7 cellular contexts compared by ENCODE assay signal in genomic region chr9:68560131-68560844, GRCh38. TPM values are rescaled to one million over a fixed set of nuclear protein-coding genes. Genes with fewer than 3 reads are reported as not detected.
A peak's percentile ranks its signal among the peaks of the same experiment; 100 is the strongest.
DNase-seq lines count a peak whose midpoint lies in the region; ATAC-seq and TF ChIP-seq lines count a peak whose summit lies in the region.

No MANE protein-coding gene starts in this region.

- H3K4me3 ChIP-seq in Loucy (ENCODE audit: low read length, poor library complexity, severe bottlenecking), result no peak overlapping the region
- H3K4me3 ChIP-seq in fibroblast of mammary gland (ENCODE audit: control insufficient read depth, low read depth, low read length), result no peak overlapping the region
- no peak overlapping the region for H3K4me3 ChIP-seq in upper lobe of right lung

- H3K27ac ChIP-seq in upper lobe of right lung, result no peak overlapping the region

- no peaks in the 10 kb centered on the region for H3K9me3 ChIP-seq in Loucy (ENCODE audit: insufficient read depth, low read depth, low read length)
- H3K9me3 ChIP-seq in upper lobe of right lung, result no peaks in the 10 kb centered on the region

- no peaks in the 10 kb centered on the region for H3K9me2 ChIP-seq in Loucy (replicated peaks; ENCODE audit: low read depth, low read length)

- CTCF ChIA-PET in activated CD8-positive, alpha-beta T cell treated with anti-CD3 and anti-CD28 coated beads for 36 hours (lab: Charles Lee), result interaction anchor here (0.7 to 1.7 kb wide), 13 partner anchors 8 to 278 kb away, joined by 3 to 8 read pairs (median 3); partner anchors contain the start of gene TMEM252

- DNase-seq in activated CD8-positive, alpha-beta T cell treated with anti-CD3 and anti-CD28 coated beads for 36 hours, result peak; percentile 65
- peak; percentile 70 for DNase-seq in fibroblast of mammary gland (ENCODE audit: low read depth)
- peak; percentile 20 for DNase-seq in neural crest cell (ENCODE audit: low read depth, low spot score)
- DNase-seq in upper lobe of right lung, result peak; percentile 76
- no peak for DNase-seq in NCI-H345 treated with DMSO at 0.1 percent for 48 hours (lab: John Stamatoyannopoulos, UW; ENCODE audit: unreplicated experiment)

- H3K27me3 Mint-ChIP-seq in activated CD8-positive, alpha-beta T cell treated with anti-CD3 and anti-CD28 coated beads for 36 hours, result peaks cover 16% of the 10 kb centered on the region
- H3K27me3 Mint-ChIP-seq in neural crest cell (ENCODE audit: low read depth), result peaks cover 48% of the 10 kb centered on the region

- no peaks in the 10 kb centered on the region for H3K9me3 Mint-ChIP-seq in activated CD8-positive, alpha-beta T cell treated with anti-CD3 and anti-CD28 coated beads for 36 hours
- no peaks in the 10 kb centered on the region for H3K9me3 Mint-ChIP-seq in neural crest cell

- no peak for TF ChIP-seq POLR2A in GM18505 (IDR thresholded peaks at IDR 0.05; ENCODE audit: borderline replicate concordance, extremely low read depth, insufficient read depth, insufficient read length)

- no peaks in the 10 kb centered on the region for H3K79me2 ChIP-seq in Loucy (ENCODE audit: insufficient read depth, low read length)

- H3K36me3 ChIP-seq in Loucy (ENCODE audit: insufficient read depth, low read length) (no peaks in the 10 kb centered on the region), upper lobe of right lung (no peaks in the 10 kb centered on the region)

- peak; percentile 50 for ATAC-seq in GM18505 (IDR thresholded peaks at IDR 0.05; ENCODE audit: unreplicated experiment)
- ATAC-seq in activated CD8-positive, alpha-beta T cell treated with anti-CD3 and anti-CD28 coated beads for 36 hours, result peak; percentile 69
- peak; percentile 86 for ATAC-seq in upper lobe of right lung

- H3K27me3 ChIP-seq in Loucy (ENCODE audit: insufficient read depth, low read length, poor library complexity, severe bottlenecking) (no peaks in the 10 kb centered on the region), upper lobe of right lung (no peaks in the 10 kb centered on the region)

- no peak overlapping the region for H3K4me2 ChIP-seq in Loucy (ENCODE audit: low read depth, low read length, poor library complexity, severe bottlenecking)

- H3K9ac ChIP-seq in Loucy (ENCODE audit: low read depth, low read length, poor library complexity, severe bottlenecking), result no peak overlapping the region

- H3K36me3 Mint-ChIP-seq in activated CD8-positive, alpha-beta T cell treated with anti-CD3 and anti-CD28 coated beads for 36 hours (ENCODE audit: low read depth), result no peaks in the 10 kb centered on the region
- no peaks in the 10 kb centered on the region for H3K36me3 Mint-ChIP-seq in neural crest cell (ENCODE audit: low read depth)

- no peak overlapping the region for H3K27ac Mint-ChIP-seq in activated CD8-positive, alpha-beta T cell treated with anti-CD3 and anti-CD28 coated beads for 36 hours
- no peak overlapping the region for H3K27ac Mint-ChIP-seq in neural crest cell (ENCODE audit: unreplicated experiment)

- H3K4me1 ChIP-seq in Loucy (ENCODE audit: insufficient read depth, low read length, poor library complexity, severe bottlenecking) (no peaks in the 10 kb centered on the region), upper lobe of right lung (no peaks in the 10 kb centered on the region)

- TF ChIP-seq CTCF in Loucy (conservative IDR thresholded peaks at IDR 0.05; ENCODE audit: low read length) (peak; percentile 74), fibroblast of mammary gland (conservative IDR thresholded peaks at IDR 0.05; ENCODE audit: control insufficient read depth, insufficient read depth, low read depth, low read length) (peak; percentile 40), neural crest cell (conservative IDR thresholded peaks at IDR 0.05) (peak; percentile 56), upper lobe of right lung (IDR thresholded peaks at IDR 0.05) (peak; percentile 45)
- peak; percentile 41 for TF ChIP-seq CTCF in activated CD8-positive, alpha-beta T cell treated with anti-CD3 and anti-CD28 coated beads for 36 hours (IDR thresholded peaks at IDR 0.05)

- POLR2A ChIA-PET in activated CD8-positive, alpha-beta T cell treated with anti-CD3 and anti-CD28 coated beads for 36 hours (lab: Charles Lee), result no interaction called here

- H2AFZ ChIP-seq in Loucy (ENCODE audit: low read length), result no peak overlapping the region; the same call in 1 of the 2 replicates

- H3K4me1 Mint-ChIP-seq in activated CD8-positive, alpha-beta T cell treated with anti-CD3 and anti-CD28 coated beads for 36 hours (ENCODE audit: low read depth), result peaks cover 10% of the 10 kb centered on the region
- peaks cover 4% of the 10 kb centered on the region for H3K4me1 Mint-ChIP-seq in neural crest cell

- H3F3A ChIP-seq in Loucy (ENCODE audit: low read depth), result no peaks in the 10 kb centered on the region

- H4K20me1 ChIP-seq in Loucy (ENCODE audit: insufficient read depth, low read length, poor library complexity, severe bottlenecking), result no peaks in the 10 kb centered on the region

- intact Hi-C loops in activated CD8-positive, alpha-beta T cell treated with anti-CD3 and anti-CD28 coated beads for 36 hours (cut with micrococcal nuclease), result no loop called here
- intact Hi-C loops in upper lobe of right lung (cut with DNase I), result no loop called here

- H3K4me3 Mint-ChIP-seq in activated CD8-positive, alpha-beta T cell treated with anti-CD3 and anti-CD28 coated beads for 36 hours, result no peak overlapping the region
- H3K4me3 Mint-ChIP-seq in neural crest cell, result no peak overlapping the region

RNA-seq across cellular contexts. Expression of gene TMEM252, which starts 19.6 kb away (rescaled TPM):
- total RNA-seq in activated CD8-positive, alpha-beta T cell treated with anti-CD3 and anti-CD28 coated beads for 36 hours, result not detected
- total RNA-seq in neural crest cell (not detected in 2 replicates), upper lobe of right lung (not detected)
